ENCODE assay signal across 1 cellular context in the genomic region with DNA sequence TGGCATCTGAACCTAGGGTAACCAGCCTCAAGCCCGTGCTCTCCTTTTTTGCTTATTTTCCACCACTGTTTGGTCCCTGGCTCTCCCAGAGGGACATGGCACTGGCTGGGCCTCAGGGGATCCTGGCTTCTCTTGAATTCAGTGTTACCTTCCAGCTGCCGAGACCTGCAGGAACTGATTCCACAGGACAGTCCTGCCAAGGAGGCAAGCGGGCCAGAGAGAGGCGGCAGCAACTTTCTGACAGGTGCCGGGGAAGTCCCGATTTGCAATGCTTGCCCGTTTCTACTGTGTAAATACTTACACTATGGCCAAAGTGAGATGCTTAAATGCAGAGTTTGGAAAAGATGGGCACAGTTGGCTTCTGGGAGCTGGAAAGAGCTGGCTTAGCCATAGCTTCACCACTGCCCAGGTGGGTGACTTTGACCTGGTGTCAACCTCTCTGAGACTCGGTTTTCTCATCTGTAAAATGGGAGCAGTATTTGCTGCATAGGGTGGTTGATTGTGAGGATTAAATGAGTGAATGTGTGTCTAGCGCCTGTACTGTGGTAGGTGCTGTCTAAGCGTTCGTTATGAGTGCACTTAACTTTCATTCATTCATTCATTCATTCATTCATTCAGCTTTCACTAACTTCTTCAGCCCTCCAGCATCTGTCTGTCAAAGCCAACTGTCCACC.
A peak's percentile ranks its signal among the peaks of the same experiment; 100 is the strongest.
TF ChIP-seq lines count a peak whose summit lies in the region.

No MANE protein-coding gene starts in this region.

TF ChIP-seq in liver, 16 proteins besides CTCF, POLR2A, EP300 and RAD21:
- TF ChIP-seq TAF1 (conservative IDR thresholded peaks at IDR 0.05) (no peak), SP1 (IDR thresholded peaks at IDR 0.05) (peak; percentile 14), NR2F2 (IDR thresholded peaks at IDR 0.05) (no peak), HNF4G (IDR thresholded peaks at IDR 0.05) (no peak), GABPA (IDR thresholded peaks at IDR 0.05 in 1 of 2, conservative IDR thresholded peaks at IDR 0.05 in 1 of 2) (no peak), FOXA1 (IDR thresholded peaks at IDR 0.05) (no peak), HNF4A (conservative IDR thresholded peaks at IDR 0.05) (peak in 1 of 2 donors; percentile 25), EGR1 (IDR thresholded peaks at IDR 0.05; ENCODE audit: low read depth in 2 of 2) (no peak), RXRA (IDR thresholded peaks at IDR 0.05) (no peak), JUND (IDR thresholded peaks at IDR 0.05) (no peak), YY1 (IDR thresholded peaks at IDR 0.05) (no peak), FOXA2 (IDR thresholded peaks at IDR 0.05) (no peak)
- TF ChIP-seq, protein P1, sequence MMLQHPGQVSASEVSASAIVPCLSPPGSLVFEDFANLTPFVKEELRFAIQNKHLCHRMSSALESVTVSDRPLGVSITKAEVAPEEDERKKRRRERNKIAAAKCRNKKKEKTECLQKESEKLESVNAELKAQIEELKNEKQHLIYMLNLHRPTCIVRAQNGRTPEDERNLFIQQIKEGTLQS (IDR thresholded peaks at IDR 0.05) = no peak
- TF ChIP-seq, protein P2, sequence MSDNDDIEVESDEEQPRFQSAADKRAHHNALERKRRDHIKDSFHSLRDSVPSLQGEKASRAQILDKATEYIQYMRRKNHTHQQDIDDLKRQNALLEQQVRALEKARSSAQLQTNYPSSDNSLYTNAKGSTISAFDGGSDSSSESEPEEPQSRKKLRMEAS (IDR thresholded peaks at IDR 0.05) = no peak
- TF ChIP-seq, protein P3, sequence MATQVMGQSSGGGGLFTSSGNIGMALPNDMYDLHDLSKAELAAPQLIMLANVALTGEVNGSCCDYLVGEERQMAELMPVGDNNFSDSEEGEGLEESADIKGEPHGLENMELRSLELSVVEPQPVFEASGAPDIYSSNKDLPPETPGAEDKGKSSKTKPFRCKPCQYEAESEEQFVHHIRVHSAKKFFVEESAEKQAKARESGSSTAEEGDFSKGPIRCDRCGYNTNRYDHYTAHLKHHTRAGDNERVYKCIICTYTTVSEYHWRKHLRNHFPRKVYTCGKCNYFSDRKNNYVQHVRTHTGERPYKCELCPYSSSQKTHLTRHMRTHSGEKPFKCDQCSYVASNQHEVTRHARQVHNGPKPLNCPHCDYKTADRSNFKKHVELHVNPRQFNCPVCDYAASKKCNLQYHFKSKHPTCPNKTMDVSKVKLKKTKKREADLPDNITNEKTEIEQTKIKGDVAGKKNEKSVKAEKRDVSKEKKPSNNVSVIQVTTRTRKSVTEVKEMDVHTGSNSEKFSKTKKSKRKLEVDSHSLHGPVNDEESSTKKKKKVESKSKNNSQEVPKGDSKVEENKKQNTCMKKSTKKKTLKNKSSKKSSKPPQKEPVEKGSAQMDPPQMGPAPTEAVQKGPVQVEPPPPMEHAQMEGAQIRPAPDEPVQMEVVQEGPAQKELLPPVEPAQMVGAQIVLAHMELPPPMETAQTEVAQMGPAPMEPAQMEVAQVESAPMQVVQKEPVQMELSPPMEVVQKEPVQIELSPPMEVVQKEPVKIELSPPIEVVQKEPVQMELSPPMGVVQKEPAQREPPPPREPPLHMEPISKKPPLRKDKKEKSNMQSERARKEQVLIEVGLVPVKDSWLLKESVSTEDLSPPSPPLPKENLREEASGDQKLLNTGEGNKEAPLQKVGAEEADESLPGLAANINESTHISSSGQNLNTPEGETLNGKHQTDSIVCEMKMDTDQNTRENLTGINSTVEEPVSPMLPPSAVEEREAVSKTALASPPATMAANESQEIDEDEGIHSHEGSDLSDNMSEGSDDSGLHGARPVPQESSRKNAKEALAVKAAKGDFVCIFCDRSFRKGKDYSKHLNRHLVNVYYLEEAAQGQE (IDR thresholded peaks at IDR 0.05) = no peak
- TF ChIP-seq, protein P4, sequence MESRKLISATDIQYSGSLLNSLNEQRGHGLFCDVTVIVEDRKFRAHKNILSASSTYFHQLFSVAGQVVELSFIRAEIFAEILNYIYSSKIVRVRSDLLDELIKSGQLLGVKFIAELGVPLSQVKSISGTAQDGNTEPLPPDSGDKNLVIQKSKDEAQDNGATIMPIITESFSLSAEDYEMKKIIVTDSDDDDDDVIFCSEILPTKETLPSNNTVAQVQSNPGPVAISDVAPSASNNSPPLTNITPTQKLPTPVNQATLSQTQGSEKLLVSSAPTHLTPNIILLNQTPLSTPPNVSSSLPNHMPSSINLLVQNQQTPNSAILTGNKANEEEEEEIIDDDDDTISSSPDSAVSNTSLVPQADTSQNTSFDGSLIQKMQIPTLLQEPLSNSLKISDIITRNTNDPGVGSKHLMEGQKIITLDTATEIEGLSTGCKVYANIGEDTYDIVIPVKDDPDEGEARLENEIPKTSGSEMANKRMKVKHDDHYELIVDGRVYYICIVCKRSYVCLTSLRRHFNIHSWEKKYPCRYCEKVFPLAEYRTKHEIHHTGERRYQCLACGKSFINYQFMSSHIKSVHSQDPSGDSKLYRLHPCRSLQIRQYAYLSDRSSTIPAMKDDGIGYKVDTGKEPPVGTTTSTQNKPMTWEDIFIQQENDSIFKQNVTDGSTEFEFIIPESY (IDR thresholded peaks at IDR 0.05) = no peak
